ENCODE assay signal across 14 cellular contexts in the genomic region with DNA sequence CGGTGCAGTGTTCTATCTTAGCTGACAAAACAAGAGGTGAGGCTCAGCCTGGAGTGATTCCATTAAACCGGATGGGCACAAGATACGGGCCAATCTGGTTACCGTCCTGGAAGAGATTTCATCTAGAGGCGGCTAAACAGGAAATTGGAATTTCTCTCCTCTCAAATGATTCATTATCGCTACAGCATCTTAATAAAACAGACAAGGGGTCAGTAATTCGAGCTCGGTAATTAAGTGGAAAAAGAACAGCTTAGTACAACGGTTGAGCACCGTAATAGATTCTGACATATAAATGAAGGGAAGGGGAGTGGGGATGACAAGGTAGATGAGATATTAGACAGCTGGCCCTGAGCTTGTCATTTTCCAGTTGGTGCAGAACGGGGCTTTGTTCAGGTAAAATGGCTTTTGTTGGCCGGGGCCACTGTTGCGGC.
DNase-seq lines count a peak whose midpoint lies in the region; ATAC-seq and TF ChIP-seq lines count a peak whose summit lies in the region.
"Had no signal": no experiment of that assay in that cellular context is flagged by ENCODE, and none has a peak within 500 bp of the region (broad histone marks: within the 10 kb centered on the region; RNA-seq: fewer than 3 reads in every experiment).

No MANE protein-coding gene starts in this region.

- no peak overlapping the region for H3K27ac ChIP-seq in uterus
- H3K27ac ChIP-seq: A549, BLaER1 had no signal

- ATAC-seq in SK-N-SH treated with all-trans-retinoic acid at 6 μM for 48 hours (peak; percentile 67), HG02798 (IDR thresholded peaks at IDR 0.05; ENCODE audit: poor library complexity, unreplicated experiment) (no peak)
- ATAC-seq: A549, GM12878 had no signal

- H3K9me3 ChIP-seq in uterus = no peaks in the 10 kb centered on the region
- H3K9me3 ChIP-seq: A549, BLaER1 had no signal

- no peaks in the 10 kb centered on the region for H3K4me1 ChIP-seq in uterus
- H3K4me1 ChIP-seq: A549 had no signal

- intact Hi-C loops in uterus (cut with DNase I; ENCODE audit: low total_unique reads) = no loop called here

- no peaks in the 10 kb centered on the region for H3K36me3 ChIP-seq in uterus
- H3K36me3 ChIP-seq: BLaER1 had no signal

- no peak for TF ChIP-seq CTCF in uterus (IDR thresholded peaks at IDR 0.05)

- TF ChIP-seq POLR2A in uterus (IDR thresholded peaks at IDR 0.05) = no peak

- H3K27me3 ChIP-seq in uterus = no peaks in the 10 kb centered on the region
- H3K27me3 ChIP-seq: BLaER1 had no signal

- DNase-seq in NCI-H524 (lab: John Stamatoyannopoulos, UW) (peak; percentile 72 to 76), NCI-H748 treated with DMSO at 0.1 percent for 48 hours (lab: John Stamatoyannopoulos, UW) (peak; percentile 54), DMS79 treated with DMSO at 0.1 percent for 48 hours (lab: John Stamatoyannopoulos, UW) (no peak), uterus (no peak)
- DNase-seq: CD8-positive, alpha-beta memory T cell; DMS 273 treated with DMSO at 0.1 percent for 48 hours; HCEC 1CT; HFFc6; IMR-90 had no signal

- H3K4me3 ChIP-seq in uterus = no peak overlapping the region
- H3K4me3 ChIP-seq: A549, BLaER1, GM12878 had no signal

TF ChIP-seq in SK-N-SH treated with all-trans-retinoic acid at 6 μM for 48 hours, 23 proteins besides CTCF, POLR2A, EP300 and RAD21:
- no peak for TF ChIP-seq ZC3H10 (CRISPR knock-in tag; IDR thresholded peaks at IDR 0.05)
- no peak for TF ChIP-seq RARB (CRISPR knock-in tag; IDR thresholded peaks at IDR 0.05)
- 0 out of 2 replicates have a peak, but pooled peaks have one; percentile 28 for TF ChIP-seq SNAI2 (CRISPR knock-in tag; IDR thresholded peaks at IDR 0.05)
- peak; percentile 63; the same call in 1 of the 2 replicates for TF ChIP-seq CREB5 (CRISPR knock-in tag; IDR thresholded peaks at IDR 0.05; ENCODE audit: low read depth)
- TF ChIP-seq ZFP30 (CRISPR knock-in tag; IDR thresholded peaks at IDR 0.05) = no peak
- TF ChIP-seq TOX (CRISPR knock-in tag; IDR thresholded peaks at IDR 0.05; ENCODE audit: borderline replicate concordance) = no peak
- 0 out of 2 replicates have a peak, but pooled peaks have one; percentile 48 for TF ChIP-seq ZNF70 (CRISPR knock-in tag; IDR thresholded peaks at IDR 0.05)
- TF ChIP-seq ISL1 (CRISPR knock-in tag; IDR thresholded peaks at IDR 0.05) = peak; percentile 91
- no peak; the same call in 1 of the 2 replicates for TF ChIP-seq ZNF8 (CRISPR knock-in tag; IDR thresholded peaks at IDR 0.05)
- TF ChIP-seq, protein P1, sequence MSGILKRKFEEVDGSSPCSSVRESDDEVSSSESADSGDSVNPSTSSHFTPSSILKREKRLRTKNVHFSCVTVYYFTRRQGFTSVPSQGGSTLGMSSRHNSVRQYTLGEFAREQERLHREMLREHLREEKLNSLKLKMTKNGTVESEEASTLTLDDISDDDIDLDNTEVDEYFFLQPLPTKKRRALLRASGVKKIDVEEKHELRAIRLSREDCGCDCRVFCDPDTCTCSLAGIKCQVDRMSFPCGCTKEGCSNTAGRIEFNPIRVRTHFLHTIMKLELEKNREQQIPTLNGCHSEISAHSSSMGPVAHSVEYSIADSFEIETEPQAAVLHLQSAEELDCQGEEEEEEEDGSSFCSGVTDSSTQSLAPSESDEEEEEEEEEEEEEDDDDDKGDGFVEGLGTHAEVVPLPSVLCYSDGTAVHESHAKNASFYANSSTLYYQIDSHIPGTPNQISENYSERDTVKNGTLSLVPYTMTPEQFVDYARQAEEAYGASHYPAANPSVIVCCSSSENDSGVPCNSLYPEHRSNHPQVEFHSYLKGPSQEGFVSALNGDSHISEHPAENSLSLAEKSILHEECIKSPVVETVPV (CRISPR knock-in tag; IDR thresholded peaks at IDR 0.05) = peak; percentile 78; the same call in 1 of the 2 replicates
- peak; percentile 44; the same call in 1 of the 2 replicates for TF ChIP-seq PATZ1 (CRISPR knock-in tag; IDR thresholded peaks at IDR 0.05; ENCODE audit: borderline replicate concordance)
- no peak for TF ChIP-seq CSDC2 (CRISPR knock-in tag; IDR thresholded peaks at IDR 0.05)
- TF ChIP-seq OSR1 (CRISPR knock-in tag; IDR thresholded peaks at IDR 0.05) = no peak
- TF ChIP-seq, protein P2, sequence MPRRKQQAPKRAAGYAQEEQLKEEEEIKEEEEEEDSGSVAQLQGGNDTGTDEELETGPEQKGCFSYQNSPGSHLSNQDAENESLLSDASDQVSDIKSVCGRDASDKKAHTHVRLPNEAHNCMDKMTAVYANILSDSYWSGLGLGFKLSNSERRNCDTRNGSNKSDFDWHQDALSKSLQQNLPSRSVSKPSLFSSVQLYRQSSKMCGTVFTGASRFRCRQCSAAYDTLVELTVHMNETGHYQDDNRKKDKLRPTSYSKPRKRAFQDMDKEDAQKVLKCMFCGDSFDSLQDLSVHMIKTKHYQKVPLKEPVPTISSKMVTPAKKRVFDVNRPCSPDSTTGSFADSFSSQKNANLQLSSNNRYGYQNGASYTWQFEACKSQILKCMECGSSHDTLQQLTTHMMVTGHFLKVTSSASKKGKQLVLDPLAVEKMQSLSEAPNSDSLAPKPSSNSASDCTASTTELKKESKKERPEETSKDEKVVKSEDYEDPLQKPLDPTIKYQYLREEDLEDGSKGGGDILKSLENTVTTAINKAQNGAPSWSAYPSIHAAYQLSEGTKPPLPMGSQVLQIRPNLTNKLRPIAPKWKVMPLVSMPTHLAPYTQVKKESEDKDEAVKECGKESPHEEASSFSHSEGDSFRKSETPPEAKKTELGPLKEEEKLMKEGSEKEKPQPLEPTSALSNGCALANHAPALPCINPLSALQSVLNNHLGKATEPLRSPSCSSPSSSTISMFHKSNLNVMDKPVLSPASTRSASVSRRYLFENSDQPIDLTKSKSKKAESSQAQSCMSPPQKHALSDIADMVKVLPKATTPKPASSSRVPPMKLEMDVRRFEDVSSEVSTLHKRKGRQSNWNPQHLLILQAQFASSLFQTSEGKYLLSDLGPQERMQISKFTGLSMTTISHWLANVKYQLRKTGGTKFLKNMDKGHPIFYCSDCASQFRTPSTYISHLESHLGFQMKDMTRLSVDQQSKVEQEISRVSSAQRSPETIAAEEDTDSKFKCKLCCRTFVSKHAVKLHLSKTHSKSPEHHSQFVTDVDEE (CRISPR knock-in tag; IDR thresholded peaks at IDR 0.05) = peak; percentile 94; the same call in 1 of the 2 replicates
- 0 out of 2 replicates have a peak, but pooled peaks have one; percentile 18 for TF ChIP-seq ESRRG (CRISPR knock-in tag; IDR thresholded peaks at IDR 0.05)
- TF ChIP-seq TCF4 (CRISPR knock-in tag; IDR thresholded peaks at IDR 0.05; ENCODE audit: borderline replicate concordance) = peak; percentile 93
- 0 out of 2 replicates have a peak, but pooled peaks have one; percentile 30 for TF ChIP-seq ZNF565 (CRISPR knock-in tag; conservative IDR thresholded peaks at IDR 0.05; ENCODE audit: low read depth)
- no peak for TF ChIP-seq GLIS3 (CRISPR knock-in tag; IDR thresholded peaks at IDR 0.05)

Comparison
In these comparisons a context has a peak if more than half of its experiments do, and no peak if none do; other contexts are left out.
1. DNase-seq: peak in NCI-H524 (2 of 2) and NCI-H748 treated with DMSO at 0.1 percent for 48 hours (single experiment); none in DMS79 treated with DMSO at 0.1 percent for 48 hours (single experiment) and uterus (0 of 2).